Comparison of ENCODE assay signal across 1 cellular context in the genomic region with DNA sequence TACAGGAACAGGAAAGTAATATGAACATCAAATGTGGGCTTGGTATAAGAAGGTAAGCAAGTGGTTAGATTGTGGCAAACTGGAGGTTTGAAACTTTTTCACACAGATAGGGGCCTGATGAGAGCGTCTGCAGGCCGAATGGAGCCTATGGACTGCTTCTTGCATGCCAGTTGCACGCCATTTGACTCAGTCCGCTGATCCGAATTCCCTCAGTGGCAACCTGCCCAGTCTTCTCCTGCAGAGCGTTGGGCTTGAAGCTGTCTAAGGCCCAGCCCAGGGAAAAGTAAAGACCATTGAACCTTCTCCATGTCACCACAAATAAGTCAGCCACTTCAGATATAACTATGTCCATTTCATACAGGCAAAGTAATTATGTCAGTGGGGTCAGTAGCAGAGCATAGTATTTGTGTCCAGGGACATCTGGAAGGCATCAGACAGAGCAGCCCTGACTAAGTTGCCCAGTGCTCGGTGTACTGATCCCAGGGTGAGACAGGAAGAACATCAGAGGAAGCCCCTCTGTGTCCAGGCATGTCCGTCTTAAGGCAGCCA.
TF ChIP-seq lines count a peak whose summit lies in the region.

No MANE protein-coding gene starts in this region.

TF ChIP-seq in IMR-90, 13 proteins besides CTCF, POLR2A, EP300 and RAD21 (continued from another document):
- TF ChIP-seq, protein P1, sequence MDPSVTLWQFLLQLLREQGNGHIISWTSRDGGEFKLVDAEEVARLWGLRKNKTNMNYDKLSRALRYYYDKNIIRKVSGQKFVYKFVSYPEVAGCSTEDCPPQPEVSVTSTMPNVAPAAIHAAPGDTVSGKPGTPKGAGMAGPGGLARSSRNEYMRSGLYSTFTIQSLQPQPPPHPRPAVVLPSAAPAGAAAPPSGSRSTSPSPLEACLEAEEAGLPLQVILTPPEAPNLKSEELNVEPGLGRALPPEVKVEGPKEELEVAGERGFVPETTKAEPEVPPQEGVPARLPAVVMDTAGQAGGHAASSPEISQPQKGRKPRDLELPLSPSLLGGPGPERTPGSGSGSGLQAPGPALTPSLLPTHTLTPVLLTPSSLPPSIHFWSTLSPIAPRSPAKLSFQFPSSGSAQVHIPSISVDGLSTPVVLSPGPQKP (IDR thresholded peaks at IDR 0.05; ENCODE audit: borderline replicate concordance, low read depth, low read length): no peak
- TF ChIP-seq MAZ (IDR thresholded peaks at IDR 0.05; ENCODE audit: borderline replicate concordance, low read depth, low read length) (no peak), MXI1 (IDR thresholded peaks at IDR 0.05; ENCODE audit: borderline replicate concordance, low read depth, low read length) (no peak), SMC3 (IDR thresholded peaks at IDR 0.05; ENCODE audit: low read depth, low read length) (no peak)
